ENCODE assay signal across 8 cellular contexts in the genomic region with DNA sequence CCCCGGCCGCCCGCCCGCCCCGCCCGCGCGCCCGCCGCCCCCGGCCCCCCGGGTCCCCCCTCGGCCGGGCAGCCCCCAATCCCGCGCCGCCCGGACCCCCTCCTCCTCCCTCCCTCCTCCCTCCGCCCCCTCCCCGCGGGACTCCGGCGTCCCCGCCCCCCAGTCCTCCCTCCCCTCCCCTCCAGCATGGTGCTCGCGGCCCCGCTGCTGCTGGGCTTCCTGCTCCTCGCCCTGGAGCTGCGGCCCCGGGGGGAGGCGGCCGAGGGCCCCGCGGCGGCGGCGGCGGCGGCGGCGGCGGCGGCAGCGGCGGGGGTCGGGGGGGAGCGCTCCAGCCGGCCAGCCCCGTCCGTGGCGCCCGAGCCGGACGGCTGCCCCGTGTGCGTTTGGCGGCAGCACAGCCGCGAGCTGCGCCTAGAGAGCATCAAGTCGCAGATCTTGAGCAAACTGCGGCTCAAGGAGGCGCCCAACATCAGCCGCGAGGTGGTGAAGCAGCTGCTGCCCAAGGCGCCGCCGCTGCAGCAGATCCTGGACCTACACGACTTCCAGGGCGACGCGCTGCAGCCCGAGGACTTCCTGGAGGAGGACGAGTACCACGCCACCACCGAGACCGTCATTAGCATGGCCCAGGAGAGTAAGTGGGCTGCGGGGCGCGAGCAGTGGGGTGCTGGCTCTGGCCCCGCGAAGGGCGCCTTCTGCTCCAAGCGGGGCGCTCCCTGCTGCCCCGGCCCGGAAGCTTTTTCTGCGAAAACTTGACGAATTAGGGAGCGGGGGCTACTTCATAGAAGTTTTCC. TPM values are rescaled to one million over a fixed set of nuclear protein-coding genes. Genes with fewer than 3 reads are reported as not detected.
A peak's percentile ranks its signal among the peaks of the same experiment; 100 is the strongest.
DNase-seq lines count a peak whose midpoint lies in the region; ATAC-seq and TF ChIP-seq lines count a peak whose summit lies in the region.

No MANE protein-coding gene starts in this region.

- H3K4me3 ChIP-seq in BLaER1 treated with 17β-estradiol and CSF1 and Interleukin-3, amounts not matched to agents 10 nM and 100 nM: peak overlapping the region; percentile 62 to 94 (median 84)
- peak overlapping the region; percentile 77 for H3K4me3 ChIP-seq in left ventricle myocardium inferior

- H3K27me3 Mint-ChIP-seq in activated naive CD8-positive, alpha-beta T cell treated with anti-CD3 and anti-CD28 coated beads for 36 hours: no peaks in the 10 kb centered on the region

- H4K20me1 ChIP-seq in BLaER1 treated with 17β-estradiol and CSF1 and Interleukin-3, amounts not matched to agents 10 nM and 100 nM: peaks cover 0 to 38% (median 30%) of the 10 kb centered on the region in 11 experiments; a peak in 16 of 22 replicates

- DNase-seq in SIG-M5 (lab: John Stamatoyannopoulos, UW) (peak; percentile 18), left ventricle myocardium inferior (peak; percentile 45), renal cortical epithelial cell (ENCODE audit: low read depth) (peak; percentile 53)
- peak; percentile 60 for DNase-seq in activated naive CD8-positive, alpha-beta T cell treated with anti-CD3 and anti-CD28 coated beads for 36 hours

- H3K27me3 ChIP-seq in BLaER1 treated with 17β-estradiol and CSF1 and Interleukin-3, amounts not matched to agents 10 nM and 100 nM: no peaks in the 10 kb centered on the region
- no peaks in the 10 kb centered on the region for H3K27me3 ChIP-seq in left ventricle myocardium inferior (ENCODE audit: low read depth)

- H3K9me3 ChIP-seq in BLaER1 treated with 17β-estradiol and CSF1 and Interleukin-3, amounts not matched to agents 10 nM and 100 nM (replicated peaks in 1 of 11): no peaks in the 10 kb centered on the region
- no peaks in the 10 kb centered on the region for H3K9me3 ChIP-seq in left ventricle myocardium inferior (replicated peaks)

- no peaks in the 10 kb centered on the region for H3K36me3 Mint-ChIP-seq in activated naive CD8-positive, alpha-beta T cell treated with anti-CD3 and anti-CD28 coated beads for 36 hours

- H3K4me1 Mint-ChIP-seq in activated naive CD8-positive, alpha-beta T cell treated with anti-CD3 and anti-CD28 coated beads for 36 hours: peaks cover 38% of the 10 kb centered on the region

- peaks cover 38 to 52% (median 45%) of the 10 kb centered on the region in 10 experiments for H3K4me1 ChIP-seq in BLaER1 treated with 17β-estradiol and CSF1 and Interleukin-3, amounts not matched to agents 10 nM and 100 nM
- H3K4me1 ChIP-seq in left ventricle myocardium inferior: peaks cover 58% of the 10 kb centered on the region

- H3K27ac ChIP-seq in BLaER1 treated with 17β-estradiol and CSF1 and Interleukin-3, amounts not matched to agents 10 nM and 100 nM: peak overlapping the region in 10 of 11 experiments; percentile 43 to 81 (median 76); a peak in 19 of 22 replicates
- H3K27ac ChIP-seq in left ventricle myocardium inferior (replicated peaks): peak overlapping the region; percentile 67

- ATAC-seq in GM19025 (IDR thresholded peaks at IDR 0.05; ENCODE audit: low read depth, unreplicated experiment) (peak; percentile 58), HG03439 (IDR thresholded peaks at IDR 0.05; ENCODE audit: unreplicated experiment) (peak; percentile 48), GM21515 (IDR thresholded peaks at IDR 0.05; ENCODE audit: unreplicated experiment) (no peak)

- H3K9ac ChIP-seq in BLaER1 treated with 17β-estradiol and CSF1 and Interleukin-3, amounts not matched to agents 10 nM and 100 nM: peak overlapping the region; percentile 72 to 88 (median 82)

- TF ChIP-seq CTCF in left ventricle myocardium inferior (IDR thresholded peaks at IDR 0.05; ENCODE audit: borderline replicate concordance): no peak

- intact Hi-C loops in left ventricle myocardium inferior (cut with micrococcal nuclease): loop anchor here (10.0 kb wide), 1 partner anchor 51 kb away; no protein-coding TSS in a partner anchor

- H3K27ac Mint-ChIP-seq in activated naive CD8-positive, alpha-beta T cell treated with anti-CD3 and anti-CD28 coated beads for 36 hours: peak overlapping the region; percentile 69

- peak overlapping the region; percentile 85 for H3K4me3 Mint-ChIP-seq in activated naive CD8-positive, alpha-beta T cell treated with anti-CD3 and anti-CD28 coated beads for 36 hours

- H3K36me3 ChIP-seq in BLaER1 treated with 17β-estradiol and CSF1 and Interleukin-3, amounts not matched to agents 10 nM and 100 nM: peaks cover 0 to 17% (median 14%) of the 10 kb centered on the region in 11 experiments; a peak in 19 of 22 replicates
- no peaks in the 10 kb centered on the region for H3K36me3 ChIP-seq in left ventricle myocardium inferior

- H3K9me3 Mint-ChIP-seq in activated naive CD8-positive, alpha-beta T cell treated with anti-CD3 and anti-CD28 coated beads for 36 hours: no peaks in the 10 kb centered on the region

- peak overlapping the region; percentile 94 to 100 (median 99) for H3K4me2 ChIP-seq in BLaER1 treated with 17β-estradiol and CSF1 and Interleukin-3, amounts not matched to agents 10 nM and 100 nM

RNA-seq across cellular contexts. Expression of a gene that starts 0.4 kb away (rescaled TPM):
- total RNA-seq in activated naive CD8-positive, alpha-beta T cell treated with anti-CD3 and anti-CD28 coated beads for 36 hours: 10 to 100 TPM; 11.9 to 12.9 TPM
- 15.6 TPM for total RNA-seq in left ventricle myocardium inferior
- 1.9 and 7.7 TPM in 2 replicates for total RNA-seq in renal cortical epithelial cell

RNA-seq across cellular contexts. Expression of a gene that starts 14.5 kb away (rescaled TPM):
- total RNA-seq in activated naive CD8-positive, alpha-beta T cell treated with anti-CD3 and anti-CD28 coated beads for 36 hours: 100 to 1,000 TPM; 113 to 117 TPM
- 705 TPM for total RNA-seq in left ventricle myocardium inferior
- total RNA-seq in renal cortical epithelial cell: 688 and 1,583 TPM in 2 replicates

RNA-seq across cellular contexts. Expression of a gene that starts 23.1 kb away (rescaled TPM):
- 1 to 10 TPM; 4.2 to 6.7 TPM for total RNA-seq in activated naive CD8-positive, alpha-beta T cell treated with anti-CD3 and anti-CD28 coated beads for 36 hours
- total RNA-seq in left ventricle myocardium inferior: 12.2 TPM
- 1.6 and 2.7 TPM in 2 replicates for total RNA-seq in renal cortical epithelial cell

RNA-seq across cellular contexts. Expression of a gene that starts 27.5 kb away (rescaled TPM):
- 10 to 100 TPM; 81.9 to 88.4 TPM for total RNA-seq in activated naive CD8-positive, alpha-beta T cell treated with anti-CD3 and anti-CD28 coated beads for 36 hours
- total RNA-seq in left ventricle myocardium inferior (109 TPM), renal cortical epithelial cell (45.7 and 54.7 TPM in 2 replicates)

RNA-seq across cellular contexts. Expression of a gene that starts 35.6 kb away (rescaled TPM):
- 1 to 10 TPM; 3.3 to 3.7 TPM for total RNA-seq in activated naive CD8-positive, alpha-beta T cell treated with anti-CD3 and anti-CD28 coated beads for 36 hours
- 520 TPM for total RNA-seq in left ventricle myocardium inferior
- under 0.01 and 1.0 TPM in 2 replicates for total RNA-seq in renal cortical epithelial cell
